ENCODE assay signal across 1 cellular context in genomic region chr13:113450348-113450744, GRCh38.
TF ChIP-seq lines count a peak whose summit lies in the region.

No MANE protein-coding gene starts in this region.

TF ChIP-seq in HepG2, 621 proteins besides CTCF, POLR2A, EP300 and RAD21:
- TF ChIP-seq RAD51 (IDR thresholded peaks at IDR 0.05; ENCODE audit: borderline replicate concordance), result peak; percentile 64
- TF ChIP-seq SAP130 (CRISPR knock-in tag; IDR thresholded peaks at IDR 0.05; ENCODE audit: low read depth), result peak; percentile 17; the same call in 1 of the 2 replicates
- TF ChIP-seq MEIS2 (CRISPR knock-in tag; IDR thresholded peaks at IDR 0.05), result 0 out of 2 replicates have a peak, but pooled peaks have one; percentile 5
- TF ChIP-seq USF2 (IDR thresholded peaks at IDR 0.05; ENCODE audit: low read depth, low read length), result peak; percentile 39
- TF ChIP-seq USF2 (CRISPR knock-in tag; IDR thresholded peaks at IDR 0.05; ENCODE audit: borderline replicate concordance), result peak; percentile 73; the same call in 1 of the 2 replicates
- 0 out of 2 replicates have a peak, but pooled peaks have one; percentile 19 for TF ChIP-seq PHF20 (CRISPR knock-in tag; IDR thresholded peaks at IDR 0.05)
- TF ChIP-seq HMGXB4 (CRISPR knock-in tag; IDR thresholded peaks at IDR 0.05; ENCODE audit: borderline replicate concordance in 1 of 2, low read depth in 1 of 2), result 0 out of 4 replicates have a peak, but pooled peaks of 1 of the 2 experiments have one; percentile 6
- TF ChIP-seq NFYB (CRISPR knock-in tag; IDR thresholded peaks at IDR 0.05), result peak; percentile 13; the same call in 1 of the 2 replicates
- TF ChIP-seq DRAP1 (CRISPR knock-in tag; IDR thresholded peaks at IDR 0.05), result peak; percentile 86
TF ChIP-seq in HepG2: peak in this region for 8; not testable (repeated sequence) for 613.
